In genomic region chr3:65509423-65509794, GRCh38 we compare ENCODE assay signal across 1 cellular context.
TF ChIP-seq lines count a peak whose summit lies in the region.

No MANE protein-coding gene starts in this region.

TF ChIP-seq in K562, 482 proteins besides CTCF, POLR2A, EP300 and RAD21 (continued from another document):
- TF ChIP-seq TFAP4 (CRISPR knock-in tag; IDR thresholded peaks at IDR 0.05; ENCODE audit: borderline replicate concordance) (peak; percentile 30; the same call in 1 of the 2 replicates), NFRKB (IDR thresholded peaks at IDR 0.05; ENCODE audit: low read depth) (peak; percentile 68), RBFOX2 (IDR thresholded peaks at IDR 0.05; ENCODE audit: low read depth, low read length) (peak; percentile 53), EP400 (IDR thresholded peaks at IDR 0.05) (peak; percentile 73), EGR1 (conservative IDR thresholded peaks at IDR 0.05) (peak; percentile 66), L3MBTL2 (IDR thresholded peaks at IDR 0.05) (peak; percentile 34; the same call in 1 of the 2 replicates), CXXC5 (CRISPR knock-in tag; IDR thresholded peaks at IDR 0.05) (peak; percentile 38; the same call in 1 of the 2 replicates), MNT (conservative IDR thresholded peaks at IDR 0.05) (peak in 1 of 2 experiments; percentile 40; a peak in 1 of 4 replicates), FOXK2 (conservative IDR thresholded peaks at IDR 0.05 in 1 of 2, IDR thresholded peaks at IDR 0.05 in 1 of 2; ENCODE audit: low read depth in 2 of 2) (0 out of 4 replicates have a peak, but pooled peaks of 1 of the 2 experiments have one; percentile 26), TRIM24 (IDR thresholded peaks at IDR 0.05) (0 out of 4 replicates have a peak, but pooled peaks of 1 of the 2 experiments have one; percentile 26), NRF1 (conservative IDR thresholded peaks at IDR 0.05 in 1 of 2, IDR thresholded peaks at IDR 0.05 in 1 of 2) (peak; percentile 52 to 64), SUPT5H (IDR thresholded peaks at IDR 0.05) (0 out of 2 replicates have a peak, but pooled peaks have one; percentile 27), CC2D1A (IDR thresholded peaks at IDR 0.05) (0 out of 2 replicates have a peak, but pooled peaks have one; percentile 46), HNRNPLL (IDR thresholded peaks at IDR 0.05; ENCODE audit: low read depth, low read length, poor library complexity, severe bottlenecking) (peak; percentile 82)
- TF ChIP-seq, protein P1, sequence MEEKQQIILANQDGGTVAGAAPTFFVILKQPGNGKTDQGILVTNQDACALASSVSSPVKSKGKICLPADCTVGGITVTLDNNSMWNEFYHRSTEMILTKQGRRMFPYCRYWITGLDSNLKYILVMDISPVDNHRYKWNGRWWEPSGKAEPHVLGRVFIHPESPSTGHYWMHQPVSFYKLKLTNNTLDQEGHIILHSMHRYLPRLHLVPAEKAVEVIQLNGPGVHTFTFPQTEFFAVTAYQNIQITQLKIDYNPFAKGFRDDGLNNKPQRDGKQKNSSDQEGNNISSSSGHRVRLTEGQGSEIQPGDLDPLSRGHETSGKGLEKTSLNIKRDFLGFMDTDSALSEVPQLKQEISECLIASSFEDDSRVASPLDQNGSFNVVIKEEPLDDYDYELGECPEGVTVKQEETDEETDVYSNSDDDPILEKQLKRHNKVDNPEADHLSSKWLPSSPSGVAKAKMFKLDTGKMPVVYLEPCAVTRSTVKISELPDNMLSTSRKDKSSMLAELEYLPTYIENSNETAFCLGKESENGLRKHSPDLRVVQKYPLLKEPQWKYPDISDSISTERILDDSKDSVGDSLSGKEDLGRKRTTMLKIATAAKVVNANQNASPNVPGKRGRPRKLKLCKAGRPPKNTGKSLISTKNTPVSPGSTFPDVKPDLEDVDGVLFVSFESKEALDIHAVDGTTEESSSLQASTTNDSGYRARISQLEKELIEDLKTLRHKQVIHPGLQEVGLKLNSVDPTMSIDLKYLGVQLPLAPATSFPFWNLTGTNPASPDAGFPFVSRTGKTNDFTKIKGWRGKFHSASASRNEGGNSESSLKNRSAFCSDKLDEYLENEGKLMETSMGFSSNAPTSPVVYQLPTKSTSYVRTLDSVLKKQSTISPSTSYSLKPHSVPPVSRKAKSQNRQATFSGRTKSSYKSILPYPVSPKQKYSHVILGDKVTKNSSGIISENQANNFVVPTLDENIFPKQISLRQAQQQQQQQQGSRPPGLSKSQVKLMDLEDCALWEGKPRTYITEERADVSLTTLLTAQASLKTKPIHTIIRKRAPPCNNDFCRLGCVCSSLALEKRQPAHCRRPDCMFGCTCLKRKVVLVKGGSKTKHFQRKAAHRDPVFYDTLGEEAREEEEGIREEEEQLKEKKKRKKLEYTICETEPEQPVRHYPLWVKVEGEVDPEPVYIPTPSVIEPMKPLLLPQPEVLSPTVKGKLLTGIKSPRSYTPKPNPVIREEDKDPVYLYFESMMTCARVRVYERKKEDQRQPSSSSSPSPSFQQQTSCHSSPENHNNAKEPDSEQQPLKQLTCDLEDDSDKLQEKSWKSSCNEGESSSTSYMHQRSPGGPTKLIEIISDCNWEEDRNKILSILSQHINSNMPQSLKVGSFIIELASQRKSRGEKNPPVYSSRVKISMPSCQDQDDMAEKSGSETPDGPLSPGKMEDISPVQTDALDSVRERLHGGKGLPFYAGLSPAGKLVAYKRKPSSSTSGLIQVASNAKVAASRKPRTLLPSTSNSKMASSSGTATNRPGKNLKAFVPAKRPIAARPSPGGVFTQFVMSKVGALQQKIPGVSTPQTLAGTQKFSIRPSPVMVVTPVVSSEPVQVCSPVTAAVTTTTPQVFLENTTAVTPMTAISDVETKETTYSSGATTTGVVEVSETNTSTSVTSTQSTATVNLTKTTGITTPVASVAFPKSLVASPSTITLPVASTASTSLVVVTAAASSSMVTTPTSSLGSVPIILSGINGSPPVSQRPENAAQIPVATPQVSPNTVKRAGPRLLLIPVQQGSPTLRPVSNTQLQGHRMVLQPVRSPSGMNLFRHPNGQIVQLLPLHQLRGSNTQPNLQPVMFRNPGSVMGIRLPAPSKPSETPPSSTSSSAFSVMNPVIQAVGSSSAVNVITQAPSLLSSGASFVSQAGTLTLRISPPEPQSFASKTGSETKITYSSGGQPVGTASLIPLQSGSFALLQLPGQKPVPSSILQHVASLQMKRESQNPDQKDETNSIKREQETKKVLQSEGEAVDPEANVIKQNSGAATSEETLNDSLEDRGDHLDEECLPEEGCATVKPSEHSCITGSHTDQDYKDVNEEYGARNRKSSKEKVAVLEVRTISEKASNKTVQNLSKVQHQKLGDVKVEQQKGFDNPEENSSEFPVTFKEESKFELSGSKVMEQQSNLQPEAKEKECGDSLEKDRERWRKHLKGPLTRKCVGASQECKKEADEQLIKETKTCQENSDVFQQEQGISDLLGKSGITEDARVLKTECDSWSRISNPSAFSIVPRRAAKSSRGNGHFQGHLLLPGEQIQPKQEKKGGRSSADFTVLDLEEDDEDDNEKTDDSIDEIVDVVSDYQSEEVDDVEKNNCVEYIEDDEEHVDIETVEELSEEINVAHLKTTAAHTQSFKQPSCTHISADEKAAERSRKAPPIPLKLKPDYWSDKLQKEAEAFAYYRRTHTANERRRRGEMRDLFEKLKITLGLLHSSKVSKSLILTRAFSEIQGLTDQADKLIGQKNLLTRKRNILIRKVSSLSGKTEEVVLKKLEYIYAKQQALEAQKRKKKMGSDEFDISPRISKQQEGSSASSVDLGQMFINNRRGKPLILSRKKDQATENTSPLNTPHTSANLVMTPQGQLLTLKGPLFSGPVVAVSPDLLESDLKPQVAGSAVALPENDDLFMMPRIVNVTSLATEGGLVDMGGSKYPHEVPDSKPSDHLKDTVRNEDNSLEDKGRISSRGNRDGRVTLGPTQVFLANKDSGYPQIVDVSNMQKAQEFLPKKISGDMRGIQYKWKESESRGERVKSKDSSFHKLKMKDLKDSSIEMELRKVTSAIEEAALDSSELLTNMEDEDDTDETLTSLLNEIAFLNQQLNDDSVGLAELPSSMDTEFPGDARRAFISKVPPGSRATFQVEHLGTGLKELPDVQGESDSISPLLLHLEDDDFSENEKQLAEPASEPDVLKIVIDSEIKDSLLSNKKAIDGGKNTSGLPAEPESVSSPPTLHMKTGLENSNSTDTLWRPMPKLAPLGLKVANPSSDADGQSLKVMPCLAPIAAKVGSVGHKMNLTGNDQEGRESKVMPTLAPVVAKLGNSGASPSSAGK (IDR thresholded peaks at IDR 0.05), result peak; percentile 42; the same call in 1 of the 2 replicates
- TF ChIP-seq, protein P2, sequence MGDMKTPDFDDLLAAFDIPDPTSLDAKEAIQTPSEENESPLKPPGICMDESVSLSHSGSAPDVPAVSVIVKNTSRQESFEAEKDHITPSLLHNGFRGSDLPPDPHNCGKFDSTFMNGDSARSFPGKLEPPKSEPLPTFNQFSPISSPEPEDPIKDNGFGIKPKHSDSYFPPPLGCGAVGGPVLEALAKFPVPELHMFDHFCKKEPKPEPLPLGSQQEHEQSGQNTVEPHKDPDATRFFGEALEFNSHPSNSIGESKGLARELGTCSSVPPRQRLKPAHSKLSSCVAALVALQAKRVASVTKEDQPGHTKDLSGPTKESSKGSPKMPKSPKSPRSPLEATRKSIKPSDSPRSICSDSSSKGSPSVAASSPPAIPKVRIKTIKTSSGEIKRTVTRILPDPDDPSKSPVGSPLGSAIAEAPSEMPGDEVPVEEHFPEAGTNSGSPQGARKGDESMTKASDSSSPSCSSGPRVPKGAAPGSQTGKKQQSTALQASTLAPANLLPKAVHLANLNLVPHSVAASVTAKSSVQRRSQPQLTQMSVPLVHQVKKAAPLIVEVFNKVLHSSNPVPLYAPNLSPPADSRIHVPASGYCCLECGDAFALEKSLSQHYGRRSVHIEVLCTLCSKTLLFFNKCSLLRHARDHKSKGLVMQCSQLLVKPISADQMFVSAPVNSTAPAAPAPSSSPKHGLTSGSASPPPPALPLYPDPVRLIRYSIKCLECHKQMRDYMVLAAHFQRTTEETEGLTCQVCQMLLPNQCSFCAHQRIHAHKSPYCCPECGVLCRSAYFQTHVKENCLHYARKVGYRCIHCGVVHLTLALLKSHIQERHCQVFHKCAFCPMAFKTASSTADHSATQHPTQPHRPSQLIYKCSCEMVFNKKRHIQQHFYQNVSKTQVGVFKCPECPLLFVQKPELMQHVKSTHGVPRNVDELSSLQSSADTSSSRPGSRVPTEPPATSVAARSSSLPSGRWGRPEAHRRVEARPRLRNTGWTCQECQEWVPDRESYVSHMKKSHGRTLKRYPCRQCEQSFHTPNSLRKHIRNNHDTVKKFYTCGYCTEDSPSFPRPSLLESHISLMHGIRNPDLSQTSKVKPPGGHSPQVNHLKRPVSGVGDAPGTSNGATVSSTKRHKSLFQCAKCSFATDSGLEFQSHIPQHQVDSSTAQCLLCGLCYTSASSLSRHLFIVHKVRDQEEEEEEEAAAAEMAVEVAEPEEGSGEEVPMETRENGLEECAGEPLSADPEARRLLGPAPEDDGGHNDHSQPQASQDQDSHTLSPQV (IDR thresholded peaks at IDR 0.05), result 0 out of 2 replicates have a peak, but pooled peaks have one; percentile 8
